Comparison of ENCODE assay signal across 32 cellular contexts in genomic region chr12:5064913-5065490, GRCh38. TPM values are rescaled to one million over a fixed set of nuclear protein-coding genes. Genes with fewer than 3 reads are reported as not detected.
"Had no signal": no experiment of that assay in that cellular context is flagged by ENCODE, and none has a peak within 500 bp of the region (broad histone marks: within the 10 kb centered on the region; RNA-seq: fewer than 3 reads in every experiment).

No MANE protein-coding gene starts in this region.

- H3K9me3 ChIP-seq: esophagus squamous epithelium, heart right ventricle, lower lobe of right lung, ovary, psoas muscle, spleen, testis, tibial nerve had no signal

- FAIRE-seq: endometrium, islet of Langerhans had no signal

- H3K4me3 ChIP-seq: coronary artery, esophagus squamous epithelium, heart right ventricle, lower lobe of right lung, ovary, psoas muscle, skin epidermis, spleen, testis, tibial nerve had no signal

- H3K27ac ChIP-seq: esophagus squamous epithelium, heart right ventricle, lower lobe of right lung, ovary, psoas muscle, skin epidermis, spleen, testis, tibial nerve had no signal

- DNase-seq: effector memory CD8-positive, alpha-beta T cell; erythroblast; esophagus squamous epithelium; foreskin melanocyte; glutamatergic neuron; heart right ventricle; hippocampal formation; kidney glomerular epithelial cell; left colon; left ventricle myocardium superior; lower lobe of right lung; naive thymus-derived CD8-positive, alpha-beta T cell; nephron progenitor cell; occipital lobe; ovary; posterior cingulate gyrus; psoas muscle; right cardiac atrium; spleen; stimulated activated CD4-positive, alpha-beta T cell treated with anti-CD3 and anti-CD28 coated beads, Interleukin-4, amount 100 ng/mL, for 4 hours; stimulated activated naive CD8-positive, alpha-beta T cell treated with anti-CD3 and anti-CD28 coated beads, Interleukin-15, Interleukin-2, amounts not matched to agents 100 U/mL and 50 U/mL, for 24 hours; substantia nigra; testis had no signal

- H3K27me3 ChIP-seq: heart right ventricle, ovary, spleen, testis, tibial nerve had no signal

- H3K36me3 ChIP-seq: esophagus squamous epithelium, heart right ventricle, lower lobe of right lung, ovary, spleen, tibial nerve had no signal

- ATAC-seq: effector memory CD8-positive, alpha-beta T cell; heart right ventricle; left colon; left ventricle myocardium superior; lower lobe of right lung; naive thymus-derived CD8-positive, alpha-beta T cell; psoas muscle; right cardiac atrium; stimulated activated memory B cell treated with anti-CD40 and anti-IgM and Interleukin-4, amounts not matched to agents 10 μg/mL and 1 μg/mL and 100 μg/mL, for 72 hours; stimulated activated naive CD8-positive, alpha-beta T cell treated with anti-CD3 and anti-CD28 coated beads, Interleukin-15, Interleukin-2, amounts not matched to agents 100 U/mL and 50 U/mL, for 24 hours had no signal

- H3K4me1 ChIP-seq: lower lobe of right lung, psoas muscle, spleen, testis, tibial nerve had no signal

RNA-seq across cellular contexts. Expression of gene KCNA5, which starts 21.3 kb away (rescaled TPM):
- total RNA-seq: dermis microvascular lymphatic vessel endothelial cell; myocyte; naive thymus-derived CD8-positive, alpha-beta T cell; renal cortical epithelial cell had no signal
- polyA plus RNA-seq: naive thymus-derived CD8-positive, alpha-beta T cell had no signal
